ENCODE assay signal across 8 cellular contexts in the genomic region with DNA sequence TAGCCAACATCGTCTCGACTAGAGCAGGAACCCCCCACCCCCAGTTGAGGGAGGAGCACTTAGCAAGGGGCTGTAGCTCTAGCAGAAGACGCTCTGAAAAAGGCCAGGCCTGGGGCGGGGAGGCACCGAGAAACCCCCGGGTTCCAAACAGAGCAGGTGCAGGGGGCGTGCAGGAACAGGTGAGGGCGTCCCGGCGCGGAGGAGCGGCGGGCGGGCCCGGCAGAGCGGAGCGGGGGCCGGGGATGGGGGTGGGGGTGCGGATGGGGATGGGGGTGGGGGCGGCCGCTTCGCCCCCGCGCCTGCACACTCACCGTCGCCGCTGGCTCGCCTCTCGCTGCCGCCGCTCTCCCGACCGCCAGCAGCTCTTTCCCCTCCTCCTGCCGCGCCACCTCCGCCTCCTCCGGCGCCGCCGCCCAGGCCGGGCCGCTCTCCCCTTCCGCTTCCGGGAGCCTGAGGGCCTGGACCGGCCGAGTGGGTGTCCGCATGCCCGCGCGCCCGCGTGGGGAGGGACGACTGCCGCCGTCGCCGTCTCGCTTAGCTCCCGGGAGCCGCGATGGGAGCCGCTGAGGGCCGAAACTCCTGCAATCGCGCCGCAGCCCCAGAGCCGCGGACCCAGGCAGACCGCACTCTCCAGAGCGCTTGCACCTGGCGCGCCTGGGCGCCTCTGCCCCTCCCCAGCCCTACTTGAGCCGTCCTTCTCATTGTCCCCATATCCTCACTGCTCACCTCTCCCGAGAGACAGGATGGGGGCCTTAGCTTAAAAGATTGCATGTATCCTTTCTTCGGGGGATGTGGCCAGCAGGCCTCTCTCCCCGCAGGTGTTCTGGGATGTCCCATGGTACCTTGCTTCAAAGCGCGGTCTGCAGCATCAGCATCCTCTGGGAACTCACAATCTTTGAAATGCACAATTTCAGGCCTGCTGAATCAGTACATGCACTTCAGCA. TPM values are rescaled to one million over a fixed set of nuclear protein-coding genes. Genes with fewer than 3 reads are reported as not detected.
DNase-seq lines count a peak whose midpoint lies in the region; ATAC-seq and TF ChIP-seq lines count a peak whose summit lies in the region.

A gene with protein sequence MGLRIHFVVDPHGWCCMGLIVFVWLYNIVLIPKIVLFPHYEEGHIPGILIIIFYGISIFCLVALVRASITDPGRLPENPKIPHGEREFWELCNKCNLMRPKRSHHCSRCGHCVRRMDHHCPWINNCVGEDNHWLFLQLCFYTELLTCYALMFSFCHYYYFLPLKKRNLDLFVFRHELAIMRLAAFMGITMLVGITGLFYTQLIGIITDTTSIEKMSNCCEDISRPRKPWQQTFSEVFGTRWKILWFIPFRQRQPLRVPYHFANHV (minus strand): TSS at position 515 of the 944 bp plus-strand sequence. CDS start 19,092 bp downstream, outside the sequence.

- dilution Hi-C loops in IMR-90 (cut with HindIII; ENCODE audit: low sequenced_read_pairs, unreplicated experiment), result no loop called here

- no peak within 1 kb of the TSS for H2BK5ac ChIP-seq in IMR-90 (ENCODE audit: low read depth, low read length, poor library complexity, severe bottlenecking)

- H4K8ac ChIP-seq in IMR-90 (ENCODE audit: low read depth in 2 of 2, low read length in 2 of 2), result peak within 1 kb of the TSS; percentile 90 to 92

- peaks cover 10% of the 10 kb centered on the region for H3K27me3 Mint-ChIP-seq in activated naive CD8-positive, alpha-beta T cell treated with anti-CD3 and anti-CD28 coated beads, Interleukin-2, amount 50 U/mL, for 24 hours

- WGBS in IMR-90 (ENCODE audit: extremely low coverage in 2 of 2, insufficient read length in 1 of 2), 2 experiments, result 4% methylated on average over 24 of the region's 79 CpGs; no CpG with 5 or more reads in 1 of the 2 experiments
- WGBS in upper lobe of left lung, 2 donors, result 4 to 9% methylated on average over 11 to 24 of the region's 79 CpGs

- H3K36me3 Mint-ChIP-seq in activated naive CD8-positive, alpha-beta T cell treated with anti-CD3 and anti-CD28 coated beads, Interleukin-2, amount 50 U/mL, for 24 hours (ENCODE audit: low read depth), result peaks cover 3% of the 10 kb centered on the region

- H2BK15ac ChIP-seq in IMR-90 (ENCODE audit: low read depth, low read length), result no peak within 1 kb of the TSS

- peak within 1 kb of the TSS; percentile 5; the same call in 1 of the 2 replicates for H3K27ac ChIP-seq in IMR-90 (ENCODE audit: insufficient read depth, low read length)
- peak within 1 kb of the TSS; percentile 40 to 81 (median 48) for H3K27ac ChIP-seq in upper lobe of left lung

- TF ChIP-seq POLR2A in IMR-90 (IDR thresholded peaks at IDR 0.05; ENCODE audit: low read depth, low read length) (no peak), upper lobe of left lung (IDR thresholded peaks at IDR 0.05) (peak in 1 of 4 donors; percentile 71)

- H2AK9ac ChIP-seq in IMR-90 (replicated peaks; ENCODE audit: low read depth, low read length, poor library complexity), result peak within 1 kb of the TSS; percentile 70

- H3K27me3 ChIP-seq in IMR-90 (ENCODE audit: control insufficient read depth, insufficient read depth, low read length) (peaks cover 4% of the 10 kb centered on the region), upper lobe of left lung (no peaks in the 10 kb centered on the region)

- H3K4me3 ChIP-seq in IMR-90 (ENCODE audit: insufficient read depth, low read depth, low read length) (peak within 1 kb of the TSS; percentile 82), upper lobe of left lung (peak within 1 kb of the TSS; percentile 69 to 94 (median 79))

- no peak within 1 kb of the TSS for H3K18ac ChIP-seq in IMR-90 (ENCODE audit: low read depth, low read length)

- DNase-seq in EH (ENCODE audit: low read depth) (peak; percentile 74), IMR-90 (peak; percentile 37), SKM-1 (lab: John Stamatoyannopoulos, UW; ENCODE audit: unreplicated experiment) (peak; percentile 32), left cardiac atrium (peak; percentile 81), posterior vena cava (ENCODE audit: low spot score) (peak; percentile 92), upper lobe of left lung (peak; percentile 75 to 96)
- peak; percentile 71 for DNase-seq in activated naive CD8-positive, alpha-beta T cell treated with anti-CD3 and anti-CD28 coated beads, Interleukin-2, amount 50 U/mL, for 24 hours

- 0 out of 2 replicates have a peak within 1 kb of the TSS, but pooled peaks have one; percentile 46 for H3K56ac ChIP-seq in IMR-90 (ENCODE audit: extremely low read depth, insufficient read depth, low read length)

- TF ChIP-seq CTCF in IMR-90 (conservative IDR thresholded peaks at IDR 0.05; ENCODE audit: low read depth, low read length), result no peak
- no peak for TF ChIP-seq CTCF in upper lobe of left lung (IDR thresholded peaks at IDR 0.05)

- peak; percentile 88 for ATAC-seq in GM21528 (IDR thresholded peaks at IDR 0.05; ENCODE audit: low FRiP score, unreplicated experiment)
- ATAC-seq in IMR-90 (ENCODE audit: low read depth), result peak; percentile 97
- peak; percentile 92 for ATAC-seq in activated naive CD8-positive, alpha-beta T cell treated with anti-CD3 and anti-CD28 coated beads, Interleukin-2, amount 50 U/mL, for 24 hours
- ATAC-seq in left cardiac atrium, result peak; percentile 99
- ATAC-seq in upper lobe of left lung (ENCODE audit: low FRiP score in 2 of 2), result peak; percentile 90 to 96

- peak within 1 kb of the TSS; percentile 96 for H3K4me2 ChIP-seq in IMR-90 (ENCODE audit: low read depth, low read length)

- H2AK5ac ChIP-seq in IMR-90 (ENCODE audit: low read depth, low read length), result no peak within 1 kb of the TSS

- peak within 1 kb of the TSS; percentile 94 for H4K5ac ChIP-seq in IMR-90 (ENCODE audit: low read depth, low read length)

- no peak within 1 kb of the TSS for H2BK20ac ChIP-seq in IMR-90 (ENCODE audit: low read depth, low read length)

- peaks cover 26% of the 10 kb centered on the region for H3K4me1 Mint-ChIP-seq in activated naive CD8-positive, alpha-beta T cell treated with anti-CD3 and anti-CD28 coated beads, Interleukin-2, amount 50 U/mL, for 24 hours

- peak within 1 kb of the TSS; percentile 88; the same call in 1 of the 2 replicates for H3K23ac ChIP-seq in IMR-90 (ENCODE audit: low read depth, low read length)

- H4K20me1 ChIP-seq in IMR-90 (ENCODE audit: insufficient read depth, low read length), result no peaks in the 10 kb centered on the region

- intact Hi-C loops in IMR-90 (cut with micrococcal nuclease) (no loop called here), left cardiac atrium (cut with DNase I) (no loop called here), posterior vena cava (cut with DNase I) (no loop called here)

- no peak within 1 kb of the TSS for H2BK120ac ChIP-seq in IMR-90 (ENCODE audit: low read depth, low read length)

- H3K79me1 ChIP-seq in IMR-90 (ENCODE audit: low read depth in 1 of 2, low read length in 2 of 2), result peaks cover 5 to 10% of the 10 kb centered on the region in 2 experiments; a peak in 3 of 4 replicates

- CTCF ChIA-PET in IMR-90 (lab: Yijun Ruan, JAX), result interaction anchor here (0.5 to 1.1 kb wide), 4 partner anchors 18 to 1313 kb away, joined by 3 read pairs; no protein-coding TSS in a partner anchor

- no peaks in the 10 kb centered on the region for H3K9me1 ChIP-seq in IMR-90 (ENCODE audit: insufficient read depth, low read length)

- H3K4me1 ChIP-seq in IMR-90 (ENCODE audit: control insufficient read depth, insufficient read depth, low read length) (0 out of 2 replicates have a peak, but pooled peaks cover 2% of the 10 kb centered on the region), upper lobe of left lung (peaks cover 8 to 29% (median 16%) of the 10 kb centered on the region in 4 donors)

- peak within 1 kb of the TSS; percentile 91 for H3K27ac Mint-ChIP-seq in activated naive CD8-positive, alpha-beta T cell treated with anti-CD3 and anti-CD28 coated beads, Interleukin-2, amount 50 U/mL, for 24 hours

- BruUV-seq in IMR-90 (replicated peaks; lab: Mats Ljungman, UMichigan), result no TSS peak

- peak within 1 kb of the TSS; percentile 71 for H3K9ac ChIP-seq in IMR-90 (ENCODE audit: low read depth, low read length)

- H3K9me3 ChIP-seq in IMR-90 (ENCODE audit: control insufficient read depth, insufficient read depth, low read length) (no peaks in the 10 kb centered on the region), upper lobe of left lung (no peaks in the 10 kb centered on the region)

- in situ Hi-C loops in IMR-90 (cut with MboI; ENCODE audit: low sequenced_read_pairs), result no loop called here

- no peak for TF ChIP-seq RAD21 in IMR-90 (IDR thresholded peaks at IDR 0.05; ENCODE audit: low read length)

- H3K4me3 Mint-ChIP-seq in activated naive CD8-positive, alpha-beta T cell treated with anti-CD3 and anti-CD28 coated beads, Interleukin-2, amount 50 U/mL, for 24 hours, result peak within 1 kb of the TSS; percentile 91

- TF ChIP-seq EP300 in upper lobe of left lung (IDR thresholded peaks at IDR 0.05), result no peak

- no peaks in the 10 kb centered on the region for H3K9me3 Mint-ChIP-seq in activated naive CD8-positive, alpha-beta T cell treated with anti-CD3 and anti-CD28 coated beads, Interleukin-2, amount 50 U/mL, for 24 hours

- H3K4ac ChIP-seq in IMR-90 (ENCODE audit: low read depth, low read length), result peak within 1 kb of the TSS; percentile 37

- POLR2A ChIA-PET in IMR-90 (lab: Charles Lee; ENCODE audit: unreplicated experiment), result no interaction called here

- H4K91ac ChIP-seq in IMR-90 (ENCODE audit: insufficient read depth, low read depth, low read length), result peak within 1 kb of the TSS; percentile 60; the same call in 1 of the 2 replicates

- H3K14ac ChIP-seq in IMR-90 (replicated peaks; ENCODE audit: low read depth, low read length), result peak within 1 kb of the TSS; percentile 71

- H3K36me3 ChIP-seq in IMR-90 (ENCODE audit: control insufficient read depth, insufficient read depth, low read length) (peaks cover 1% of the 10 kb centered on the region), upper lobe of left lung (peaks cover 0 to 14% (median 4%) of the 10 kb centered on the region in 4 donors)

- peak within 1 kb of the TSS; percentile 95 for H2AFZ ChIP-seq in IMR-90 (replicated peaks; ENCODE audit: low read length, poor library complexity)

TF ChIP-seq in IMR-90, 13 proteins besides CTCF, POLR2A, EP300 and RAD21 (continues in another document):
- TF ChIP-seq MAFK (IDR thresholded peaks at IDR 0.05; ENCODE audit: low read depth, low read length) (no peak), CHD1 (IDR thresholded peaks at IDR 0.05; ENCODE audit: low read depth, low read length) (no peak), MAZ (IDR thresholded peaks at IDR 0.05; ENCODE audit: borderline replicate concordance, low read depth, low read length) (peak; percentile 26; the same call in 1 of the 2 replicates), MXI1 (IDR thresholded peaks at IDR 0.05; ENCODE audit: borderline replicate concordance, low read depth, low read length) (peak; percentile 44; the same call in 1 of the 2 replicates), SMC3 (IDR thresholded peaks at IDR 0.05; ENCODE audit: low read depth, low read length) (no peak)

RNA-seq across cellular contexts. Expression of the gene that starts here (rescaled TPM):
- total RNA-seq in IMR-90 (2012; rRNA removed), result 4.5 and 8.3 TPM in 2 replicates
- polyA plus RNA-seq in IMR-90 (2012; rRNA removed), result 1.8 and 2.8 TPM in 2 replicates
- polyA plus RNA-seq in IMR-90 (2012; cell fraction: cytosol; rRNA removed), result 0.20 and 0.38 TPM in 2 replicates
- polyA plus RNA-seq in IMR-90 (2012; cell fraction: nucleus; rRNA removed; ENCODE audit: low replicate concordance), result 0.71 and 8.9 TPM in 2 replicates
- total RNA-seq in left cardiac atrium, result 1 to 10 TPM; 7.3 to 8.9 TPM
- total RNA-seq in posterior vena cava, result 10 to 100 TPM; 13.9 to 16.3 TPM
- total RNA-seq in upper lobe of left lung, result 10 to 100 TPM in 5 of 6 donors, 1 to 10 TPM in 1; 6.5 to 46.5 (median 21.1) TPM

Comparison
In these comparisons a context has a peak if more than half of its experiments do, and no peak if none do; other contexts are left out.
1. Peak in every context shown above with its lines: DNase-seq, ATAC-seq, H3K4me3 ChIP-seq and H3K27ac ChIP-seq.
2. DNase-seq: peak in every context shown above with its lines; median percentile 92 in posterior vena cava; 86 in upper lobe of left lung; 81 in left cardiac atrium; 74 in EH; 71 in activated naive CD8-positive, alpha-beta T cell treated with anti-CD3 and anti-CD28 coated beads, Interleukin-2, amount 50 U/mL, for 24 hours; 37 in IMR-90; 32 in SKM-1.